Comparison of ENCODE assay signal across 17 cellular contexts in genomic region chr9:69145148-69145547, GRCh38.
"Had no signal": no experiment of that assay in that cellular context is flagged by ENCODE, and none has a peak within 500 bp of the region (broad histone marks: within the 10 kb centered on the region; RNA-seq: fewer than 3 reads in every experiment).

No MANE protein-coding gene starts in this region.

- ATAC-seq: natural killer cell had no signal

- H3K27me3 ChIP-seq: right atrium auricular region, tibial nerve, uterus had no signal

- H3K4me3 Mint-ChIP-seq: activated CD4-positive, alpha-beta T cell treated with anti-CD3 and anti-CD28 coated beads, Interleukin-2, amount 10 ng/mL, durations not matched to agents 7 days and 5 days; natural killer cell had no signal

- H3K4me3 ChIP-seq: right atrium auricular region, skin epidermis, tibial nerve, uterus had no signal

- H3K36me3 ChIP-seq: right atrium auricular region, tibial nerve, uterus had no signal

- H3K9me3 ChIP-seq: right atrium auricular region, tibial nerve, uterus had no signal

- H3K27ac ChIP-seq: right atrium auricular region, skin epidermis, tibial nerve, uterus had no signal

- H3K9me3 Mint-ChIP-seq: activated CD4-positive, alpha-beta T cell treated with anti-CD3 and anti-CD28 coated beads, Interleukin-2, amount 10 ng/mL, durations not matched to agents 7 days and 5 days; natural killer cell had no signal

- H3K27ac Mint-ChIP-seq: activated CD4-positive, alpha-beta T cell treated with anti-CD3 and anti-CD28 coated beads, Interleukin-2, amount 10 ng/mL, durations not matched to agents 7 days and 5 days; natural killer cell had no signal

- H3K36me3 Mint-ChIP-seq: natural killer cell had no signal

- H3K4me1 ChIP-seq: uterus had no signal

- H3K4me1 Mint-ChIP-seq: activated CD4-positive, alpha-beta T cell treated with anti-CD3 and anti-CD28 coated beads, Interleukin-2, amount 10 ng/mL, durations not matched to agents 7 days and 5 days had no signal

- DNase-seq: activated CD4-positive, alpha-beta T cell treated with anti-CD3 and anti-CD28 coated beads, Interleukin-2, amount 10 ng/mL, durations not matched to agents 7 days and 5 days; activated naive CD4-positive, alpha-beta T cell treated with Interleukin-2 at 50 U/mL for 16 hours; aorta; cortex of kidney; effector CD4-positive, alpha-beta T cell; hippocampal formation; mesenchymal stem cell; natural killer cell; posterior cingulate gyrus; stimulated activated CD4-positive, alpha-beta T cell treated with anti-CD3 and anti-CD28 coated beads, Interleukin-15, amount 100 ng/mL, for 24 hours; stimulated activated CD4-positive, alpha-beta T cell treated with anti-CD3 and anti-CD28 coated beads, Interleukin-4, amount 100 ng/mL, for 24 hours; stimulated activated naive CD4-positive, alpha-beta T cell treated with Interleukin-2 at 50 U/mL for 16 hours; substantia nigra; uterus had no signal
